17 cellular contexts compared by ENCODE assay signal in genomic region chr4:177667687-177668086, GRCh38.
DNase-seq lines count a peak whose midpoint lies in the region; ATAC-seq, FAIRE-seq and TF ChIP-seq lines count a peak whose summit lies in the region.
"Had no signal": no experiment of that assay in that cellular context is flagged by ENCODE, and none has a peak within 500 bp of the region (broad histone marks: within the 10 kb centered on the region; RNA-seq: fewer than 3 reads in every experiment).

No MANE protein-coding gene starts in this region.

- TF ChIP-seq CTCF in A549 (IDR thresholded peaks at IDR 0.05) (peak; percentile 44), GM12873 (IDR thresholded peaks at IDR 0.05; ENCODE audit: insufficient read depth, low read depth, low read length, missing control alignments) (peak; percentile 36), PC-9 (conservative IDR thresholded peaks at IDR 0.05) (peak; percentile 43), endodermal cell (conservative IDR thresholded peaks at IDR 0.05) (peak; percentile 48)

- H3K27ac Mint-ChIP-seq in endodermal cell: no peak overlapping the region
- H3K27ac Mint-ChIP-seq: activated B cell treated with CpG ODN at 0.5 μM for 24 hours had no signal

- intact Hi-C loops in PC-9 (cut with micrococcal nuclease; ENCODE audit: unreplicated experiment): no loop called here

- H3F3A ChIP-seq in PC-9 (ENCODE audit: insufficient read depth, low read depth): no peaks in the 10 kb centered on the region

- peaks cover 4% of the 10 kb centered on the region for H3K36me3 Mint-ChIP-seq in endodermal cell (ENCODE audit: low read depth)

- no peak overlapping the region for H3K9ac ChIP-seq in endodermal cell (ENCODE audit: extremely low read depth, low read length, poor library complexity, severe bottlenecking)
- H3K9ac ChIP-seq: parathyroid adenoma had no signal

- DNase-seq in A549 (ENCODE audit: low read depth in 1 of 2, low spot score in 1 of 2) (peak in 1 of 2 experiments; percentile 29), PC-9 (peak in 1 of 2 experiments; percentile 2), endodermal cell (no peak), T-helper 2 cell (no peak), NCI-H526 (lab: John Stamatoyannopoulos, UW) (no peak)
- DNase-seq: activated B cell treated with CpG ODN at 0.5 μM for 24 hours; activated T-cell treated with anti-CD3 and anti-CD28 coated beads, Interleukin-2, amount 50 U/mL, for 1 hour; effector CD4-positive, alpha-beta T cell; mesenchymal stem cell; NCI-H1048; NCI-H345; stimulated activated CD4-positive, alpha-beta T cell treated with anti-CD3 and anti-CD28 coated beads, Interleukin-1b, Interleukin-23, amount 100 ng/mL, for 48 hours had no signal

- no peak for TF ChIP-seq POLR2A in A549 (IDR thresholded peaks at IDR 0.05; ENCODE audit: low read length)

- TF ChIP-seq EP300 in A549 (IDR thresholded peaks at IDR 0.05): no peak

- H3K9me2 ChIP-seq in PC-9 (ENCODE audit: insufficient read depth): no peaks in the 10 kb centered on the region

- peaks cover 13% of the 10 kb centered on the region for H3K9me3 Mint-ChIP-seq in endodermal cell
- H3K9me3 Mint-ChIP-seq: activated B cell treated with CpG ODN at 0.5 μM for 24 hours had no signal

- H3K36me3 ChIP-seq in PC-9 (ENCODE audit: low read depth): no peaks in the 10 kb centered on the region
- no peaks in the 10 kb centered on the region for H3K36me3 ChIP-seq in endodermal cell (ENCODE audit: control insufficient read depth, insufficient read depth, low read length)
- H3K36me3 ChIP-seq: SJSA1 had no signal

- FAIRE-seq in A549 (lab: Jason Lieb, UNC): no peak

- no peak overlapping the region for H2AFZ ChIP-seq in PC-9
- H2AFZ ChIP-seq: parathyroid adenoma had no signal

- ATAC-seq in A549 (peak in 1 of 2 experiments; percentile 72; a peak in 2 of 6 replicates), HG02885 (IDR thresholded peaks at IDR 0.05; ENCODE audit: poor library complexity, unreplicated experiment) (no peak), GM19455 (IDR thresholded peaks at IDR 0.05; ENCODE audit: unreplicated experiment) (no peak)

- H3K4me3 Mint-ChIP-seq in endodermal cell: no peak overlapping the region
- H3K4me3 Mint-ChIP-seq: activated B cell treated with CpG ODN at 0.5 μM for 24 hours had no signal

- no peaks in the 10 kb centered on the region for H3K4me1 ChIP-seq in A549
- no peaks in the 10 kb centered on the region for H3K4me1 ChIP-seq in PC-9 (replicated peaks; ENCODE audit: insufficient read depth)
- no peaks in the 10 kb centered on the region for H3K4me1 ChIP-seq in endodermal cell (ENCODE audit: control insufficient read depth, insufficient read depth, low read length)
- H3K4me1 ChIP-seq: parathyroid adenoma, SJSA1 had no signal

- BruUV-seq in PC-9 (replicated peaks; lab: Mats Ljungman, UMichigan): no TSS peak

- H3K4me2 ChIP-seq in A549 (no peak overlapping the region), PC-9 (no peak overlapping the region)

- H3K4me3 ChIP-seq in A549: no peak overlapping the region
- H3K4me3 ChIP-seq in PC-9: no peak overlapping the region
- H3K4me3 ChIP-seq in endodermal cell (ENCODE audit: low read length): no peak overlapping the region
- H3K4me3 ChIP-seq: SJSA1 had no signal

- TF ChIP-seq RAD21 in A549 (conservative IDR thresholded peaks at IDR 0.05 in 1 of 2, IDR thresholded peaks at IDR 0.05 in 1 of 2): peak; percentile 60 to 61

- H3K27me3 Mint-ChIP-seq in endodermal cell (ENCODE audit: insufficient read depth): no peaks in the 10 kb centered on the region
- H3K27me3 Mint-ChIP-seq: activated B cell treated with CpG ODN at 0.5 μM for 24 hours had no signal

- 17% methylated on average over 5 of the region's 5 CpGs for WGBS in A549 (ENCODE audit: missing lambda C conversion rate)
- 70 to 71% methylated on average over 4 to 5 of the region's 5 CpGs for WGBS in endodermal cell (ENCODE audit: insufficient coverage in 1 of 2, insufficient read length in 1 of 2), 2 experiments

- POLR2A ChIA-PET in A549 (lab: Yijun Ruan, JAX) (no interaction called here), PC-9 (lab: Charles Lee; ENCODE audit: unreplicated experiment) (no interaction called here)

- CTCF ChIA-PET in A549 (lab: Yijun Ruan, JAX): interaction anchor here (0.7 to 2.2 kb wide), 5 partner anchors 9 to 1638 kb away, joined by 3 to 12 read pairs (median 3); no protein-coding TSS in a partner anchor
- CTCF ChIA-PET in PC-9 (lab: Charles Lee): no interaction called here

- no peak overlapping the region for H3K27ac ChIP-seq in A549
- no peak overlapping the region for H3K27ac ChIP-seq in PC-9
- H3K27ac ChIP-seq in endodermal cell (ENCODE audit: low read depth, low read length): no peak overlapping the region
- H3K27ac ChIP-seq: parathyroid adenoma, SJSA1 had no signal

- H3K9me3 ChIP-seq in A549 (no peaks in the 10 kb centered on the region; the same call in 2 of the 3 replicates), PC-9 (ENCODE audit: insufficient read depth, low read depth) (no peaks in the 10 kb centered on the region), endodermal cell (ENCODE audit: control insufficient read depth, low read length) (peaks cover 4% of the 10 kb centered on the region)
- H3K9me3 ChIP-seq: SJSA1 had no signal

- H3K79me2 ChIP-seq in PC-9 (ENCODE audit: low read depth): no peaks in the 10 kb centered on the region
- H3K79me2 ChIP-seq: parathyroid adenoma had no signal

- H3K27me3 ChIP-seq in PC-9 (ENCODE audit: insufficient read depth, low read depth) (no peaks in the 10 kb centered on the region), endodermal cell (ENCODE audit: control insufficient read depth, insufficient read depth, low read length, poor library complexity, severe bottlenecking) (no peaks in the 10 kb centered on the region)
- H3K27me3 ChIP-seq: SJSA1 had no signal

- no peaks in the 10 kb centered on the region for H3K4me1 Mint-ChIP-seq in endodermal cell
- H3K4me1 Mint-ChIP-seq: activated B cell treated with CpG ODN at 0.5 μM for 24 hours had no signal

- no peaks in the 10 kb centered on the region for H4K20me1 ChIP-seq in PC-9 (ENCODE audit: insufficient read depth)

TF ChIP-seq in A549, 52 proteins besides CTCF, POLR2A, EP300 and RAD21:
- TF ChIP-seq FOXS1 (CRISPR knock-in tag; IDR thresholded peaks at IDR 0.05) (no peak), SMC3 (IDR thresholded peaks at IDR 0.05) (peak; percentile 48; the same call in 2 of the 3 replicates), ZSCAN20 (CRISPR knock-in tag; IDR thresholded peaks at IDR 0.05) (no peak)
